In genomic region chr13:23897452-23897919, GRCh38 we compare ENCODE assay signal across 12 cellular contexts. TPM values are rescaled to one million over a fixed set of nuclear protein-coding genes. Genes with fewer than 3 reads are reported as not detected.
A peak's percentile ranks its signal among the peaks of the same experiment; 100 is the strongest.
DNase-seq lines count a peak whose midpoint lies in the region; ATAC-seq and TF ChIP-seq lines count a peak whose summit lies in the region.
"Not testable (repeated sequence)": the region's sequence is repeated elsewhere in the genome, so short reads cannot be mapped to it uniquely, and the experiment has no call there.
"Had no signal": no experiment of that assay in that cellular context is flagged by ENCODE, and none has a peak within 500 bp of the region (broad histone marks: within the 10 kb centered on the region; RNA-seq: fewer than 3 reads in every experiment).

Gene C1QTNF9B, minus strand, starts transcription at chr13:23897502.

- POLR2A ChIA-PET in IMR-90 (lab: Charles Lee; ENCODE audit: unreplicated experiment) = not testable (repeated sequence)

- not testable (repeated sequence) for TF ChIP-seq CTCF in DND-41 (IDR thresholded peaks at IDR 0.05; ENCODE audit: borderline replicate concordance, extremely low read depth, low read length, poor library complexity, severe bottlenecking); IMR-90 (conservative IDR thresholded peaks at IDR 0.05; ENCODE audit: low read depth, low read length); fibroblast of lung (conservative IDR thresholded peaks at IDR 0.05 in 1 of 2, IDR thresholded peaks at IDR 0.05 in 1 of 2; ENCODE audit: low read depth in 1 of 2, low read length in 2 of 2)

- not testable (repeated sequence) for H3K9ac ChIP-seq in DND-41 (ENCODE audit: low read depth, low read length); IMR-90 (ENCODE audit: low read depth, low read length); mesenchymal stem cell (ENCODE audit: low read length)
- H3K9ac ChIP-seq in fibroblast of lung (ENCODE audit: insufficient read depth, low read length) (peak within 1 kb of the TSS; percentile 7), neuronal stem cell (ENCODE audit: low read depth, low read length, poor library complexity) (peak within 1 kb of the TSS; percentile 70)

- H3K27me3 ChIP-seq in DND-41 (ENCODE audit: insufficient read depth, low read length, poor library complexity); IMR-90 (ENCODE audit: control insufficient read depth, insufficient read depth, low read length); fibroblast of lung (ENCODE audit: control insufficient read depth, insufficient read depth, low read length); mesenchymal stem cell (ENCODE audit: control insufficient read depth in 1 of 2, insufficient read depth in 1 of 2, low read length in 2 of 2); neuronal stem cell (ENCODE audit: control insufficient read depth in 3 of 3, insufficient read depth in 3 of 3, low read depth in 1 of 3, low read length in 3 of 3): not testable (repeated sequence)

- not testable (repeated sequence) for ATAC-seq in DND-41 (ENCODE audit: insufficient read depth, low read depth); IMR-90 (ENCODE audit: low read depth); stimulated activated effector memory CD8-positive, alpha-beta T cell treated with anti-CD3 and anti-CD28 coated beads, Interleukin-12 subunit alpha, Interleukin-12 subunit beta, amount 100 ng/mL, for 72 hours

- not testable (repeated sequence) for DNase-seq in DND-41; IMR-90; mesenchymal stem cell; neuronal stem cell (ENCODE audit: low spot score); stimulated activated effector memory CD8-positive, alpha-beta T cell treated with anti-CD3 and anti-CD28 coated beads, Interleukin-12 subunit alpha, Interleukin-12 subunit beta, amount 100 ng/mL, for 72 hours (ENCODE audit: low spot score in 2 of 2)
- peak in 1 of 2 donors; percentile 8 for DNase-seq in fibroblast of lung (ENCODE audit: low read depth in 2 of 2)

- in situ Hi-C loops in IMR-90 (cut with MboI; ENCODE audit: low sequenced_read_pairs) = loop anchor here (25.0 kb wide), 1 partner anchor 535 kb away; no protein-coding TSS in a partner anchor

- H2AK5ac ChIP-seq in IMR-90 (ENCODE audit: low read depth, low read length) = peak within 1 kb of the TSS; percentile 94
- not testable (repeated sequence) for H2AK5ac ChIP-seq in mesenchymal stem cell (ENCODE audit: low read length, severe bottlenecking); neuronal stem cell (ENCODE audit: low read depth, low read length)

- H4K20me1 ChIP-seq in DND-41 (ENCODE audit: insufficient read depth, low read length); IMR-90 (ENCODE audit: insufficient read depth, low read length); fibroblast of lung (ENCODE audit: control insufficient read depth, extremely low read depth, insufficient read depth, low read length): not testable (repeated sequence)

- H3K79me1 ChIP-seq in IMR-90 (ENCODE audit: low read depth in 1 of 2, low read length in 2 of 2); mesenchymal stem cell (replicated peaks; ENCODE audit: low read length, poor library complexity, severe bottlenecking); neuronal stem cell (ENCODE audit: low read depth, low read length): not testable (repeated sequence)

- H2BK5ac ChIP-seq in IMR-90 (ENCODE audit: low read depth, low read length, poor library complexity, severe bottlenecking) = peak within 1 kb of the TSS; percentile 89
- H2BK5ac ChIP-seq in mesenchymal stem cell (ENCODE audit: low read depth, low read length, poor library complexity, severe bottlenecking); neuronal stem cell (ENCODE audit: low read length): not testable (repeated sequence)

- peak within 1 kb of the TSS; percentile 52 for H3K27ac Mint-ChIP-seq in stimulated activated effector memory CD8-positive, alpha-beta T cell treated with anti-CD3 and anti-CD28 coated beads, Interleukin-12 subunit alpha, Interleukin-12 subunit beta, amount 100 ng/mL, for 72 hours

- peak within 1 kb of the TSS; percentile 92 for H3K56ac ChIP-seq in IMR-90 (ENCODE audit: extremely low read depth, insufficient read depth, low read length)

- not testable (repeated sequence) for BruUV-seq in IMR-90 (replicated peaks; lab: Mats Ljungman, UMichigan)

- not testable (repeated sequence) for H3K9me3 Mint-ChIP-seq in stimulated activated effector memory CD8-positive, alpha-beta T cell treated with anti-CD3 and anti-CD28 coated beads, Interleukin-12 subunit alpha, Interleukin-12 subunit beta, amount 100 ng/mL, for 72 hours

- H3K4me1 Mint-ChIP-seq in stimulated activated effector memory CD8-positive, alpha-beta T cell treated with anti-CD3 and anti-CD28 coated beads, Interleukin-12 subunit alpha, Interleukin-12 subunit beta, amount 100 ng/mL, for 72 hours = not testable (repeated sequence)

- peak within 1 kb of the TSS; percentile 90 for H2BK15ac ChIP-seq in IMR-90 (ENCODE audit: low read depth, low read length)
- H2BK15ac ChIP-seq in mesenchymal stem cell (ENCODE audit: low read depth, poor library complexity, severe bottlenecking); neuronal stem cell (ENCODE audit: low read length): not testable (repeated sequence)

- H4K5ac ChIP-seq in IMR-90 (ENCODE audit: low read depth, low read length) = peak within 1 kb of the TSS; percentile 83

- H3K18ac ChIP-seq in IMR-90 (ENCODE audit: low read depth, low read length) (peak within 1 kb of the TSS; percentile 86), mesenchymal stem cell (ENCODE audit: low read depth in 1 of 2, low read length in 2 of 2) (peak within 1 kb of the TSS in 1 of 2 experiments; percentile 2)
- H3K18ac ChIP-seq in neuronal stem cell (ENCODE audit: low read length) = not testable (repeated sequence)

- not testable (repeated sequence) for H3K4me2 ChIP-seq in DND-41 (ENCODE audit: insufficient read depth, low read length); IMR-90 (ENCODE audit: low read depth, low read length); fibroblast of lung (ENCODE audit: extremely low read depth, insufficient read depth, low read length); mesenchymal stem cell (ENCODE audit: low read length, poor library complexity, severe bottlenecking); neuronal stem cell (ENCODE audit: insufficient read depth, low read length, poor library complexity, severe bottlenecking)

- intact Hi-C loops in IMR-90 (cut with micrococcal nuclease) = loop anchor here (5.0 kb wide), 1 partner anchor 520 kb away; no protein-coding TSS in a partner anchor

- TF ChIP-seq POLR2A in IMR-90 (IDR thresholded peaks at IDR 0.05; ENCODE audit: low read depth, low read length) = not testable (repeated sequence)

- TF ChIP-seq RAD21 in IMR-90 (IDR thresholded peaks at IDR 0.05; ENCODE audit: low read length) = not testable (repeated sequence)

- not testable (repeated sequence) for H3K36me3 Mint-ChIP-seq in stimulated activated effector memory CD8-positive, alpha-beta T cell treated with anti-CD3 and anti-CD28 coated beads, Interleukin-12 subunit alpha, Interleukin-12 subunit beta, amount 100 ng/mL, for 72 hours

- H3K9me3 ChIP-seq in DND-41 (ENCODE audit: insufficient read depth, low read length, severe bottlenecking); IMR-90 (ENCODE audit: control insufficient read depth, insufficient read depth, low read length); fibroblast of lung (ENCODE audit: control insufficient read depth, insufficient read depth, low read depth, low read length); mesenchymal stem cell (ENCODE audit: control insufficient read depth, low read length); neuronal stem cell (replicated peaks in 1 of 2; ENCODE audit: control insufficient read depth in 2 of 2, insufficient read depth in 1 of 2, low read depth in 1 of 2, low read length in 2 of 2): not testable (repeated sequence)

- H2BK120ac ChIP-seq in IMR-90 (ENCODE audit: low read depth, low read length) = peak within 1 kb of the TSS; percentile 99
- H2BK120ac ChIP-seq in mesenchymal stem cell (ENCODE audit: low read depth, low read length); neuronal stem cell (ENCODE audit: low read depth, low read length): not testable (repeated sequence)

- H2BK12ac ChIP-seq in mesenchymal stem cell (ENCODE audit: low read length in 2 of 2) = peak within 1 kb of the TSS in 1 of 2 experiments; percentile 45
- H2BK12ac ChIP-seq in neuronal stem cell (ENCODE audit: low read length) = not testable (repeated sequence)

- H2BK20ac ChIP-seq in IMR-90 (ENCODE audit: low read depth, low read length) = peak within 1 kb of the TSS; percentile 99

- H2AK9ac ChIP-seq in IMR-90 (replicated peaks; ENCODE audit: low read depth, low read length, poor library complexity) = peak within 1 kb of the TSS; percentile 80

- H3K4me3 Mint-ChIP-seq in stimulated activated effector memory CD8-positive, alpha-beta T cell treated with anti-CD3 and anti-CD28 coated beads, Interleukin-12 subunit alpha, Interleukin-12 subunit beta, amount 100 ng/mL, for 72 hours = not testable (repeated sequence)

- H3K9me1 ChIP-seq in IMR-90 (ENCODE audit: insufficient read depth, low read length) = peaks cover 12% of the 10 kb centered on the region

- CTCF ChIA-PET in IMR-90 (lab: Yijun Ruan, JAX) = not testable (repeated sequence)

- not testable (repeated sequence) for H3K36me3 ChIP-seq in DND-41 (ENCODE audit: insufficient read depth, low read length); IMR-90 (ENCODE audit: control insufficient read depth, insufficient read depth, low read length); fibroblast of lung (ENCODE audit: control insufficient read depth, insufficient read depth, low read length); mesenchymal stem cell (ENCODE audit: control insufficient read depth in 1 of 2, insufficient read depth in 2 of 2, low read depth in 1 of 2, low read length in 2 of 2); neuronal stem cell (replicated peaks in 1 of 2; ENCODE audit: control insufficient read depth in 2 of 2, insufficient read depth in 2 of 2, low read length in 2 of 2)

- not testable (repeated sequence) for H3K4me3 ChIP-seq in DND-41 (ENCODE audit: low read depth in 1 of 2, low read length in 2 of 2); IMR-90 (ENCODE audit: insufficient read depth, low read depth, low read length); fibroblast of lung (replicated peaks in 1 of 4; ENCODE audit: control extremely low read depth in 1 of 4, insufficient read depth in 1 of 4, low read depth in 3 of 4, low read length in 4 of 4); mesenchymal stem cell (ENCODE audit: insufficient read depth in 1 of 2, low read depth in 1 of 2, low read length in 2 of 2)
- peak within 1 kb of the TSS in 1 of 2 donors; percentile 35 for H3K4me3 ChIP-seq in neuronal stem cell (ENCODE audit: low read length in 2 of 2)

- peak within 1 kb of the TSS; percentile 98 for H3K4ac ChIP-seq in IMR-90 (ENCODE audit: low read depth, low read length)
- not testable (repeated sequence) for H3K4ac ChIP-seq in mesenchymal stem cell (ENCODE audit: low read depth in 1 of 2, low read length in 2 of 2); neuronal stem cell (ENCODE audit: low read length)

- dilution Hi-C loops in IMR-90 (cut with HindIII; ENCODE audit: low sequenced_read_pairs, unreplicated experiment) = not testable (repeated sequence)

- WGBS in IMR-90 (ENCODE audit: extremely low coverage in 2 of 2, insufficient read length in 1 of 2), 2 experiments = no CpG with 5 or more reads among the region's 3 CpGs
- 77% methylated on average over 2 of the region's 3 CpGs for WGBS in mesenchymal stem cell
- no CpG with 5 or more reads among the region's 3 CpGs for WGBS in neuronal stem cell (ENCODE audit: extremely low coverage in 2 of 2, insufficient read length in 2 of 2, insufficient replicate concordance in 1 of 2), 2 donors

- H4K8ac ChIP-seq in IMR-90 (ENCODE audit: low read depth in 2 of 2, low read length in 2 of 2) (peak within 1 kb of the TSS; percentile 9 to 98), mesenchymal stem cell (ENCODE audit: low read length) (peak within 1 kb of the TSS; percentile 0), neuronal stem cell (ENCODE audit: low read depth, low read length) (peak within 1 kb of the TSS; percentile 72)

- H4K91ac ChIP-seq in IMR-90 (ENCODE audit: insufficient read depth, low read depth, low read length) = peak within 1 kb of the TSS; percentile 97
- H4K91ac ChIP-seq in mesenchymal stem cell (ENCODE audit: low read length); neuronal stem cell (ENCODE audit: low read depth, low read length, poor library complexity): not testable (repeated sequence)

- peak within 1 kb of the TSS; percentile 39; the same call in 1 of the 2 replicates for H2AFZ ChIP-seq in DND-41 (ENCODE audit: low read depth, low read length)
- H2AFZ ChIP-seq in IMR-90 (replicated peaks; ENCODE audit: low read length, poor library complexity) = peak within 1 kb of the TSS; percentile 87
- H2AFZ ChIP-seq in fibroblast of lung (ENCODE audit: low read length) = peak within 1 kb of the TSS; percentile 57
- peak within 1 kb of the TSS; percentile 97 for H2AFZ ChIP-seq in mesenchymal stem cell (ENCODE audit: low read depth, low read length)
- not testable (repeated sequence) for H2AFZ ChIP-seq in neuronal stem cell (ENCODE audit: low read length)

- not testable (repeated sequence) for H3K27ac ChIP-seq in DND-41 (ENCODE audit: low read length); mesenchymal stem cell (ENCODE audit: low read length, poor library complexity, severe bottlenecking); neuronal stem cell (replicated peaks; ENCODE audit: low read length)
- H3K27ac ChIP-seq in IMR-90 (ENCODE audit: insufficient read depth, low read length) (peak within 1 kb of the TSS; percentile 82), fibroblast of lung (ENCODE audit: insufficient read depth, low read length) (peak within 1 kb of the TSS; percentile 82)

- not testable (repeated sequence) for H3K4me1 ChIP-seq in DND-41 (ENCODE audit: insufficient read depth, low read length); mesenchymal stem cell (ENCODE audit: control insufficient read depth, insufficient read depth, low read depth, low read length); neuronal stem cell (ENCODE audit: control insufficient read depth in 2 of 2, insufficient read depth in 1 of 2, low read depth in 1 of 2, low read length in 2 of 2)
- H3K4me1 ChIP-seq in IMR-90 (ENCODE audit: control insufficient read depth, insufficient read depth, low read length) (peaks cover 14% of the 10 kb centered on the region), fibroblast of lung (ENCODE audit: control insufficient read depth, extremely low read depth, insufficient read depth, low read length) (peaks cover 18% of the 10 kb centered on the region)

- peak within 1 kb of the TSS; percentile 97 for H3K14ac ChIP-seq in IMR-90 (replicated peaks; ENCODE audit: low read depth, low read length)
- not testable (repeated sequence) for H3K14ac ChIP-seq in mesenchymal stem cell (ENCODE audit: low read length in 2 of 2); neuronal stem cell (ENCODE audit: low read length)

- H3K23ac ChIP-seq in IMR-90 (ENCODE audit: low read depth, low read length) = peak within 1 kb of the TSS; percentile 95
- not testable (repeated sequence) for H3K23ac ChIP-seq in mesenchymal stem cell (ENCODE audit: low read length in 2 of 2); neuronal stem cell (ENCODE audit: low read depth, low read length, poor library complexity)

- not testable (repeated sequence) for H3K79me2 ChIP-seq in DND-41 (ENCODE audit: insufficient read depth, low read length); fibroblast of lung (ENCODE audit: control insufficient read depth, insufficient read depth, low read length)

RNA-seq across cellular contexts. Expression of gene C1QTNF9B, which starts in this region (rescaled TPM):
- 0.56 and 0.72 TPM in 2 replicates for total RNA-seq in IMR-90 (2012; rRNA removed)
- 0.79 and 1.1 TPM in 2 replicates for polyA plus RNA-seq in IMR-90 (2012; rRNA removed)
- polyA plus RNA-seq in IMR-90 (2012; cell fraction: cytosol; rRNA removed) = 0.19 and 0.23 TPM in 2 replicates
- polyA plus RNA-seq in IMR-90 (2012; cell fraction: nucleus; rRNA removed; ENCODE audit: low replicate concordance) = 0.44 and 1.5 TPM in 2 replicates
- total RNA-seq in fibroblast of lung = 0.51 and 0.83 TPM in 2 replicates
- polyA plus RNA-seq in fibroblast of lung = 0.96 and 1.1 TPM in 2 replicates
- 0.83 and 0.91 TPM in 2 replicates for polyA plus RNA-seq in fibroblast of lung (2012)
- not detected in 2 replicates for polyA minus RNA-seq in fibroblast of lung (ENCODE audit: low replicate concordance)
- 0.06 TPM for polyA plus RNA-seq in mesenchymal stem cell (2013, experiment 1 of 2)
- 0.08 TPM for polyA plus RNA-seq in mesenchymal stem cell (2013, experiment 2 of 2)
- polyA plus RNA-seq in neuronal stem cell (2013, experiment 1 of 2) = 0.04 TPM
- 0.07 TPM for polyA plus RNA-seq in neuronal stem cell (2013, experiment 2 of 2)
- total RNA-seq: Calu3; CD4-positive, alpha-beta memory T cell; H1; H7 had no signal
- polyA plus RNA-seq: A549, BJ had no signal

Comparison
In these comparisons a context has a peak if more than half of its experiments do, and no peak if none do; other contexts are left out.
1. H4K8ac ChIP-seq: peak in every context shown above with its lines; median percentile 72 in neuronal stem cell; 54 in IMR-90; 0 in mesenchymal stem cell.